In genomic region chr1:203650012-203650836, GRCh38 we compare ENCODE assay signal across 9 cellular contexts. TPM values are rescaled to one million over a fixed set of nuclear protein-coding genes. Genes with fewer than 3 reads are reported as not detected.
A peak's percentile ranks its signal among the peaks of the same experiment; 100 is the strongest.
DNase-seq lines count a peak whose midpoint lies in the region; ATAC-seq, FAIRE-seq and TF ChIP-seq lines count a peak whose summit lies in the region.
"Had no signal": no experiment of that assay in that cellular context is flagged by ENCODE, and none has a peak within 500 bp of the region (broad histone marks: within the 10 kb centered on the region; RNA-seq: fewer than 3 reads in every experiment).

No MANE protein-coding gene starts in this region.

- H3K36me3 ChIP-seq in GM06990 (ENCODE audit: control insufficient read depth, insufficient read depth, low read length) (no peaks in the 10 kb centered on the region), fibroblast of lung (ENCODE audit: control insufficient read depth, insufficient read depth, low read length) (no peaks in the 10 kb centered on the region), pancreas (no peaks in the 10 kb centered on the region)
- H3K36me3 ChIP-seq: SJSA1 had no signal

- ATAC-seq in HG02642 (IDR thresholded peaks at IDR 0.05; ENCODE audit: poor library complexity, unreplicated experiment): peak; percentile 53
- peak; percentile 91 to 95 (median 92) for ATAC-seq in pancreas
- no peak for ATAC-seq in HG03159 (IDR thresholded peaks at IDR 0.05; ENCODE audit: unreplicated experiment)

- H3K4me3 ChIP-seq in GM06990 (replicated peaks; ENCODE audit: low read depth, low read length) (peak overlapping the region; percentile 19), fibroblast of lung (replicated peaks in 1 of 4; ENCODE audit: control extremely low read depth in 1 of 4, insufficient read depth in 1 of 4, low read depth in 3 of 4, low read length in 4 of 4) (no peak overlapping the region), pancreas (peak overlapping the region in 2 of 4 donors; percentile 18 to 29)
- H3K4me3 ChIP-seq: SJSA1 had no signal

- no peak overlapping the region for H2AFZ ChIP-seq in fibroblast of lung (ENCODE audit: low read length)

- H3K27me3 ChIP-seq in GM06990 (replicated peaks; ENCODE audit: control insufficient read depth, insufficient read depth, low read length) (no peaks in the 10 kb centered on the region), fibroblast of lung (ENCODE audit: control insufficient read depth, insufficient read depth, low read length) (no peaks in the 10 kb centered on the region), pancreas (no peaks in the 10 kb centered on the region)
- H3K27me3 ChIP-seq: SJSA1 had no signal

- H3K4me1 ChIP-seq in fibroblast of lung (ENCODE audit: control insufficient read depth, extremely low read depth, insufficient read depth, low read length) (peaks cover 25% of the 10 kb centered on the region), pancreas (peaks cover 0 to 21% (median 14%) of the 10 kb centered on the region in 3 donors)

- H3K27ac ChIP-seq in fibroblast of lung (ENCODE audit: insufficient read depth, low read length): peak overlapping the region; percentile 70
- peak overlapping the region; percentile 83 to 92 (median 88) for H3K27ac ChIP-seq in pancreas
- H3K27ac ChIP-seq: SJSA1 had no signal

- peak overlapping the region; percentile 32 for H3K9ac ChIP-seq in fibroblast of lung (ENCODE audit: insufficient read depth, low read length)

- peak overlapping the region; percentile 79 for H3K4me2 ChIP-seq in fibroblast of lung (ENCODE audit: extremely low read depth, insufficient read depth, low read length)

- H3K9me3 ChIP-seq in fibroblast of lung (ENCODE audit: control insufficient read depth, insufficient read depth, low read depth, low read length) (no peaks in the 10 kb centered on the region), pancreas (no peaks in the 10 kb centered on the region)
- H3K9me3 ChIP-seq: SJSA1 had no signal

- intact Hi-C loops in pancreas (cut with DNase I): no loop called here

- DNase-seq in GM06990 (ENCODE audit: extremely low read depth, insufficient read length) (peak; percentile 78), NCI-H226 (peak; percentile 91), activated T-helper 1 cell treated with Interleukin-2 at 50 U/mL for 16 hours (ENCODE audit: low read depth) (peak; percentile 67), fibroblast of lung (ENCODE audit: low read depth in 2 of 2) (peak; percentile 60 to 80), pancreas (peak; percentile 86 to 92 (median 89)), globus pallidus (ENCODE audit: low spot score) (no peak)

- TF ChIP-seq CTCF in GM06990 (IDR thresholded peaks at IDR 0.05; ENCODE audit: insufficient read depth, low read length, poor library complexity, severe bottlenecking) (no peak), fibroblast of lung (conservative IDR thresholded peaks at IDR 0.05 in 1 of 2, IDR thresholded peaks at IDR 0.05 in 1 of 2; ENCODE audit: low read depth in 1 of 2, low read length in 2 of 2) (no peak), pancreas (IDR thresholded peaks at IDR 0.05) (no peak)

- FAIRE-seq in pancreas (lab: Jason Lieb, UNC): no peak

- WGBS in pancreas, 2 donors: 5 to 10% methylated on average over 42 of the region's 42 CpGs

- peaks cover 97% of the 10 kb centered on the region for H3K79me2 ChIP-seq in fibroblast of lung (ENCODE audit: control insufficient read depth, insufficient read depth, low read length)

- H4K20me1 ChIP-seq in fibroblast of lung (ENCODE audit: control insufficient read depth, extremely low read depth, insufficient read depth, low read length): peaks cover 4% of the 10 kb centered on the region

RNA-seq across cellular contexts. Expression of gene ATP2B4, which starts 23.6 kb away (rescaled TPM):
- total RNA-seq in fibroblast of lung (143 and 302 TPM in 2 replicates), pancreas (10 to 100 TPM; 14.0 to 40.5 (median 15.0) TPM)
- polyA plus RNA-seq in fibroblast of lung (265 and 328 TPM in 2 replicates), pancreas (10 to 100 TPM; 13.8 to 19.3 TPM)
- 168 and 218 TPM in 2 replicates for polyA plus RNA-seq in fibroblast of lung (2012)
- polyA minus RNA-seq in fibroblast of lung (ENCODE audit: low replicate concordance): 583 and 648 TPM in 2 replicates
